ENCODE assay signal across 1 cellular context in the genomic region with DNA sequence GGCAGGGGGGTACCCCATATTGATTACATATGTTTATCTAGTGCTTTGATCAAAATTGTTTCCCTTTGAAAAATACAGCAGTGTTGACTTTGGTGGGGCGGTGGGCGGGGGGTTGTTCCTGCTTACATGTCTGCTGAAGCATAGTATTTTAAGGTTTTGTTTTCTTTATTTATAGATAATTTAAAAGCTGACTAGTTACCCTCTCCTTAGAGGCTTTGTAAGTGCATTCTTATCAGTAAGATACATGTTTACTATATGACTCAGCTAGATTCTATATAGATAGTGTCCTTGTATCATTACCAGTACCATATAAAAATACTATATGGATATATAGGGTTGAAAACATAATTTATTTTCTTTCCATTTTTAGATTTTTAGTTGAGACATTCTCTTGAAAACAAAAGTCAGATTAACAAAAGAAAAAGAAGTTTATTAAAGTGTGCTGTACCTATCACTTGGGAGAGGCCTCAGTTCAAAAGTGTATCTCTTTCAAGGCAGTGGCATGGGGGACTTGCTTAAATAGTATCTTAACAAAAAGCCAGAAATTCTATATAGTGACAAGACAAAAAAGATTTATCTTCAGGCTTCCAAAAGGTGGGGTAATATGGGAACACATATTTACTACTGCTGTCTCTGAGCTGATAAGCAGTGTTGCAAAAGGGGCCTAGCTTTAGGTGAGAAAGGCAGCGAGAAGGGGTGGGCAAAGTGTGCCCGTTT.
TF ChIP-seq lines count a peak whose summit lies in the region.

No MANE protein-coding gene starts in this region.

TF ChIP-seq in IMR-90, 13 proteins besides CTCF, POLR2A, EP300 and RAD21:
- TF ChIP-seq, protein P1, sequence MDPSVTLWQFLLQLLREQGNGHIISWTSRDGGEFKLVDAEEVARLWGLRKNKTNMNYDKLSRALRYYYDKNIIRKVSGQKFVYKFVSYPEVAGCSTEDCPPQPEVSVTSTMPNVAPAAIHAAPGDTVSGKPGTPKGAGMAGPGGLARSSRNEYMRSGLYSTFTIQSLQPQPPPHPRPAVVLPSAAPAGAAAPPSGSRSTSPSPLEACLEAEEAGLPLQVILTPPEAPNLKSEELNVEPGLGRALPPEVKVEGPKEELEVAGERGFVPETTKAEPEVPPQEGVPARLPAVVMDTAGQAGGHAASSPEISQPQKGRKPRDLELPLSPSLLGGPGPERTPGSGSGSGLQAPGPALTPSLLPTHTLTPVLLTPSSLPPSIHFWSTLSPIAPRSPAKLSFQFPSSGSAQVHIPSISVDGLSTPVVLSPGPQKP (IDR thresholded peaks at IDR 0.05; ENCODE audit: borderline replicate concordance, low read depth, low read length) = no peak
- TF ChIP-seq SMC3 (IDR thresholded peaks at IDR 0.05; ENCODE audit: low read depth, low read length) (no peak), USF2 (IDR thresholded peaks at IDR 0.05; ENCODE audit: low read depth, low read length) (no peak), BHLHE40 (IDR thresholded peaks at IDR 0.05; ENCODE audit: low read depth, low read length) (no peak), MAFK (IDR thresholded peaks at IDR 0.05; ENCODE audit: low read depth, low read length) (no peak), MXI1 (IDR thresholded peaks at IDR 0.05; ENCODE audit: borderline replicate concordance, low read depth, low read length) (no peak), NFE2L2 (IDR thresholded peaks at IDR 0.05; ENCODE audit: low read depth, low read length) (no peak), FOS (IDR thresholded peaks at IDR 0.05; ENCODE audit: low read depth, low read length) (no peak), CHD1 (IDR thresholded peaks at IDR 0.05; ENCODE audit: low read depth, low read length) (no peak), MAZ (IDR thresholded peaks at IDR 0.05; ENCODE audit: borderline replicate concordance, low read depth, low read length) (no peak), RFX5 (IDR thresholded peaks at IDR 0.05; ENCODE audit: low read depth, low read length) (no peak), RCOR1 (IDR thresholded peaks at IDR 0.05; ENCODE audit: insufficient replicate concordance, low read length) (no peak), CEBPB (IDR thresholded peaks at IDR 0.05; ENCODE audit: low read depth, low read length) (no peak)
TF ChIP-seq in IMR-90: peak in this region for 0.
